21 cellular contexts compared by ENCODE assay signal in genomic region chr14:38074754-38075153, GRCh38.
A peak's percentile ranks its signal among the peaks of the same experiment; 100 is the strongest.
DNase-seq lines count a peak whose midpoint lies in the region; ATAC-seq and TF ChIP-seq lines count a peak whose summit lies in the region.
"Had no signal": no experiment of that assay in that cellular context is flagged by ENCODE, and none has a peak within 500 bp of the region (broad histone marks: within the 10 kb centered on the region; RNA-seq: fewer than 3 reads in every experiment).

No MANE protein-coding gene starts in this region.

- TF ChIP-seq RAD21 in SK-N-SH (IDR thresholded peaks at IDR 0.05; ENCODE audit: low read length), result no peak

- peaks cover 3% of the 10 kb centered on the region for H3K36me3 Mint-ChIP-seq in activated CD8-positive, alpha-beta memory T cell treated with anti-CD3 and anti-CD28 coated beads, Interleukin-2, amount 10 ng/mL, durations not matched to agents 7 days and 5 days
- H3K36me3 Mint-ChIP-seq in activated CD8-positive, alpha-beta T cell treated with anti-CD3 and anti-CD28 coated beads for 36 hours (ENCODE audit: low read depth), result no peaks in the 10 kb centered on the region
- H3K36me3 Mint-ChIP-seq in naive thymus-derived CD4-positive, alpha-beta T cell, result peaks cover 0 to 3% (median 0%) of the 10 kb centered on the region in 5 donors
- H3K36me3 Mint-ChIP-seq in Calu3 (ENCODE audit: insufficient read depth, unreplicated experiment), result no peaks in the 10 kb centered on the region
- H3K36me3 Mint-ChIP-seq: IgD-negative memory B cell had no signal

- peak overlapping the region; percentile 55 for H3K27ac ChIP-seq in naive thymus-derived CD4-positive, alpha-beta T cell (ENCODE audit: low read depth, low read length)
- no peak overlapping the region for H3K27ac ChIP-seq in SK-N-SH (ENCODE audit: low read depth in 2 of 2, low read length in 1 of 2)
- H3K27ac ChIP-seq: BLaER1, esophagus squamous epithelium, gastroesophageal sphincter, pancreas, right lobe of liver had no signal

- no peaks in the 10 kb centered on the region for H3K27me3 Mint-ChIP-seq in activated CD8-positive, alpha-beta memory T cell treated with anti-CD3 and anti-CD28 coated beads, Interleukin-2, amount 10 ng/mL, durations not matched to agents 7 days and 5 days
- H3K27me3 Mint-ChIP-seq in activated CD8-positive, alpha-beta T cell treated with anti-CD3 and anti-CD28 coated beads for 36 hours, result no peaks in the 10 kb centered on the region
- no peaks in the 10 kb centered on the region for H3K27me3 Mint-ChIP-seq in naive thymus-derived CD4-positive, alpha-beta T cell
- H3K27me3 Mint-ChIP-seq in Calu3 (ENCODE audit: unreplicated experiment), result no peaks in the 10 kb centered on the region
- H3K27me3 Mint-ChIP-seq: IgD-negative memory B cell had no signal

- H2AFZ ChIP-seq in SK-N-SH (ENCODE audit: low read depth), result no peak overlapping the region

- no peaks in the 10 kb centered on the region for H3K79me2 ChIP-seq in SK-N-SH (ENCODE audit: insufficient read depth)

- H3K27ac Mint-ChIP-seq in activated CD8-positive, alpha-beta memory T cell treated with anti-CD3 and anti-CD28 coated beads, Interleukin-2, amount 10 ng/mL, durations not matched to agents 7 days and 5 days, result peak overlapping the region; percentile 72
- peak overlapping the region; percentile 71 for H3K27ac Mint-ChIP-seq in activated CD8-positive, alpha-beta T cell treated with anti-CD3 and anti-CD28 coated beads for 36 hours
- peak overlapping the region in 8 of 9 donors; percentile 88 to 97 (median 94) for H3K27ac Mint-ChIP-seq in naive thymus-derived CD4-positive, alpha-beta T cell
- no peak overlapping the region for H3K27ac Mint-ChIP-seq in Calu3 (ENCODE audit: unreplicated experiment)
- H3K27ac Mint-ChIP-seq: T-helper 1 cell treated with Interleukin-12 subunit alpha and Interleukin-12 subunit beta and Interleukin-4 antibody, amounts not matched to agents 30 μg/mL and 1 μg/mL, for 36 hours had no signal

- 0% methylated on average over 2 of the region's 2 CpGs for WGBS in SK-N-SH (ENCODE audit: low lambda C conversion rate)

- H3K9ac ChIP-seq in SK-N-SH, result no peak overlapping the region
- H3K9ac ChIP-seq: BLaER1 had no signal

- peak overlapping the region; percentile 22 for H3K4me3 Mint-ChIP-seq in activated CD8-positive, alpha-beta memory T cell treated with anti-CD3 and anti-CD28 coated beads, Interleukin-2, amount 10 ng/mL, durations not matched to agents 7 days and 5 days
- no peak overlapping the region for H3K4me3 Mint-ChIP-seq in activated CD8-positive, alpha-beta T cell treated with anti-CD3 and anti-CD28 coated beads for 36 hours
- H3K4me3 Mint-ChIP-seq in naive thymus-derived CD4-positive, alpha-beta T cell, result peak overlapping the region; percentile 41 to 80 (median 64)
- H3K4me3 Mint-ChIP-seq in Calu3 (ENCODE audit: low read depth, unreplicated experiment), result no peak overlapping the region
- H3K4me3 Mint-ChIP-seq: IgD-negative memory B cell had no signal

- H3K36me3 ChIP-seq in naive thymus-derived CD4-positive, alpha-beta T cell (ENCODE audit: control insufficient read depth in 2 of 3, insufficient read depth in 3 of 3, low read length in 3 of 3), result no peaks in the 10 kb centered on the region
- H3K36me3 ChIP-seq in SK-N-SH (replicated peaks in 1 of 2; ENCODE audit: control insufficient read depth in 1 of 2, insufficient read depth in 2 of 2, low read length in 1 of 2), result no peaks in the 10 kb centered on the region
- H3K36me3 ChIP-seq: BLaER1, esophagus squamous epithelium, gastroesophageal sphincter, pancreas, right lobe of liver had no signal

- BruUV-seq in Calu3 (replicated peaks; lab: Mats Ljungman, UMichigan), result no TSS peak

- no peaks in the 10 kb centered on the region for H3K9me3 ChIP-seq in naive thymus-derived CD4-positive, alpha-beta T cell (ENCODE audit: control insufficient read depth in 2 of 3, low read length in 3 of 3)
- no peaks in the 10 kb centered on the region for H3K9me3 ChIP-seq in SK-N-SH
- H3K9me3 ChIP-seq: pancreas, right lobe of liver had no signal

- POLR2A ChIA-PET in activated CD8-positive, alpha-beta T cell treated with anti-CD3 and anti-CD28 coated beads for 36 hours (lab: Charles Lee), result no interaction called here
- POLR2A ChIA-PET in naive thymus-derived CD4-positive, alpha-beta T cell (lab: Charles Lee), result interaction anchor here (1.0 to 1.6 kb wide), 3 partner anchors 12 to 33 kb away, joined by 3 to 4 read pairs (median 4); no protein-coding TSS in a partner anchor
- POLR2A ChIA-PET in SK-N-SH (lab: Yijun Ruan, JAX), result no interaction called here

- no peaks in the 10 kb centered on the region for H4K20me1 ChIP-seq in SK-N-SH (ENCODE audit: insufficient read depth)
- H4K20me1 ChIP-seq: BLaER1 had no signal

- CTCF ChIA-PET in activated CD8-positive, alpha-beta memory T cell treated with anti-CD3 and anti-CD28 coated beads, Interleukin-2, amount 10 ng/mL, durations not matched to agents 7 days and 5 days (lab: Charles Lee), result no interaction called here
- CTCF ChIA-PET in activated CD8-positive, alpha-beta T cell treated with anti-CD3 and anti-CD28 coated beads for 36 hours (lab: Charles Lee), result no interaction called here
- CTCF ChIA-PET in naive thymus-derived CD4-positive, alpha-beta T cell (lab: Charles Lee), result no interaction called here
- CTCF ChIA-PET in SK-N-SH (lab: Yijun Ruan, JAX), result no interaction called here
- CTCF ChIA-PET in Calu3 (lab: Charles Lee), result no interaction called here

- H3K27me3 ChIP-seq in naive thymus-derived CD4-positive, alpha-beta T cell (ENCODE audit: control insufficient read depth in 2 of 2, insufficient read depth in 2 of 2, low read length in 2 of 2), result no peaks in the 10 kb centered on the region
- H3K27me3 ChIP-seq in SK-N-SH (ENCODE audit: insufficient read depth), result no peaks in the 10 kb centered on the region
- H3K27me3 ChIP-seq: BLaER1, esophagus squamous epithelium, gastroesophageal sphincter, pancreas, right lobe of liver had no signal

- intact Hi-C loops in activated CD8-positive, alpha-beta T cell treated with anti-CD3 and anti-CD28 coated beads for 36 hours (cut with micrococcal nuclease), result no loop called here
- intact Hi-C loops in naive thymus-derived CD4-positive, alpha-beta T cell (cut with micrococcal nuclease), result loop anchor here (1.0 to 10.0 kb wide), 6 partner anchors 9 to 1360 kb away; partner anchors contain the start of gene FBXO33 (in 1 of the 2)
- intact Hi-C loops in Calu3 (cut with micrococcal nuclease; ENCODE audit: unreplicated experiment), result no loop called here

- no peak overlapping the region for H3K4me3 ChIP-seq in Jurkat, Clone E6-1 (ENCODE audit: low read length)
- peak overlapping the region; percentile 30 for H3K4me3 ChIP-seq in naive thymus-derived CD4-positive, alpha-beta T cell (ENCODE audit: low read length)
- no peak overlapping the region for H3K4me3 ChIP-seq in SK-N-SH (ENCODE audit: low read depth in 2 of 2, low read length in 1 of 2)
- H3K4me3 ChIP-seq: BLaER1, esophagus squamous epithelium, gastroesophageal sphincter, pancreas, right lobe of liver had no signal

- ATAC-seq in activated CD8-positive, alpha-beta memory T cell treated with anti-CD3 and anti-CD28 coated beads, Interleukin-2, amount 10 ng/mL, durations not matched to agents 7 days and 5 days, result peak; percentile 31
- ATAC-seq in activated CD8-positive, alpha-beta T cell treated with anti-CD3 and anti-CD28 coated beads for 36 hours, result peak; percentile 38
- peak; percentile 70 for ATAC-seq in naive thymus-derived CD4-positive, alpha-beta T cell
- no peak for ATAC-seq in GM21528 (IDR thresholded peaks at IDR 0.05; ENCODE audit: low FRiP score, unreplicated experiment)
- ATAC-seq: gastroesophageal sphincter, Panc1, pancreas had no signal

- H3K9me3 Mint-ChIP-seq in activated CD8-positive, alpha-beta memory T cell treated with anti-CD3 and anti-CD28 coated beads, Interleukin-2, amount 10 ng/mL, durations not matched to agents 7 days and 5 days (ENCODE audit: low read depth), result peaks cover under 1% of the 10 kb centered on the region
- no peaks in the 10 kb centered on the region for H3K9me3 Mint-ChIP-seq in activated CD8-positive, alpha-beta T cell treated with anti-CD3 and anti-CD28 coated beads for 36 hours
- peaks cover 0 to 9% (median 5%) of the 10 kb centered on the region in 11 donors for H3K9me3 Mint-ChIP-seq in naive thymus-derived CD4-positive, alpha-beta T cell
- H3K9me3 Mint-ChIP-seq in Calu3 (ENCODE audit: low read depth, unreplicated experiment), result no peaks in the 10 kb centered on the region

- peaks cover 42% of the 10 kb centered on the region for H3K4me1 Mint-ChIP-seq in activated CD8-positive, alpha-beta memory T cell treated with anti-CD3 and anti-CD28 coated beads, Interleukin-2, amount 10 ng/mL, durations not matched to agents 7 days and 5 days
- H3K4me1 Mint-ChIP-seq in activated CD8-positive, alpha-beta T cell treated with anti-CD3 and anti-CD28 coated beads for 36 hours (ENCODE audit: low read depth), result peaks cover 63% of the 10 kb centered on the region
- H3K4me1 Mint-ChIP-seq in naive thymus-derived CD4-positive, alpha-beta T cell, result peaks cover 18 to 95% (median 83%) of the 10 kb centered on the region in 7 donors
- H3K4me1 Mint-ChIP-seq in Calu3 (ENCODE audit: low read depth, unreplicated experiment), result peaks cover 27% of the 10 kb centered on the region

- H3K9me2 ChIP-seq in SK-N-SH, result no peaks in the 10 kb centered on the region

- TF ChIP-seq EP300 in SK-N-SH (IDR thresholded peaks at IDR 0.05; ENCODE audit: borderline replicate concordance in 1 of 2, low read depth in 1 of 2, low read length in 1 of 2), result no peak

- H3K4me2 ChIP-seq in SK-N-SH, result no peak overlapping the region
- H3K4me2 ChIP-seq: BLaER1 had no signal

- no peaks in the 10 kb centered on the region for H3F3A ChIP-seq in SK-N-SH (replicated peaks; ENCODE audit: insufficient read depth)

- no peak for DNase-seq in activated CD8-positive, alpha-beta memory T cell treated with anti-CD3 and anti-CD28 coated beads, Interleukin-2, amount 10 ng/mL, durations not matched to agents 7 days and 5 days
- no peak for DNase-seq in activated CD8-positive, alpha-beta memory T cell treated with anti-CD3 and anti-CD28 coated beads, Interleukin-2, amount 50 U/mL, for 4 hours
- DNase-seq in Jurkat, Clone E6-1 (ENCODE audit: low read depth, low spot score), result peak; percentile 21
- no peak for DNase-seq in activated CD8-positive, alpha-beta T cell treated with anti-CD3 and anti-CD28 coated beads for 36 hours
- DNase-seq in naive thymus-derived CD4-positive, alpha-beta T cell, result peak in 7 of 9 donors; percentile 46 to 80 (median 74)
- no peak for DNase-seq in SK-N-SH
- DNase-seq in Calu3, result no peak
- DNase-seq: activated effector memory CD4-positive, alpha-beta T cell treated with Interleukin-2 at 50 U/mL for 16 hours; cerebellar nuclear complex; DMS 273 treated with DMSO at 0.1 percent for 48 hours; esophagus squamous epithelium; NCI-H187; NCI-H774; pancreas; right lobe of liver had no signal

- peaks cover 63 to 81% of the 10 kb centered on the region in 2 donors for H3K4me1 ChIP-seq in naive thymus-derived CD4-positive, alpha-beta T cell (ENCODE audit: control insufficient read depth in 2 of 2, insufficient read depth in 2 of 2, low read length in 2 of 2)
- no peaks in the 10 kb centered on the region for H3K4me1 ChIP-seq in SK-N-SH (ENCODE audit: control insufficient read depth in 1 of 2, insufficient read depth in 2 of 2, low read depth in 1 of 2, low read length in 1 of 2)
- H3K4me1 ChIP-seq: esophagus squamous epithelium, gastroesophageal sphincter, pancreas had no signal

- TF ChIP-seq CTCF in activated CD8-positive, alpha-beta T cell treated with anti-CD3 and anti-CD28 coated beads for 36 hours (IDR thresholded peaks at IDR 0.05), result no peak
- TF ChIP-seq CTCF in SK-N-SH (IDR thresholded peaks at IDR 0.05) (no peak), Calu3 (IDR thresholded peaks at IDR 0.05; ENCODE audit: unreplicated experiment) (no peak)

Comparison
In these comparisons a context has a peak if more than half of its experiments do, and no peak if none do; other contexts are left out.
1. DNase-seq: peak in Jurkat, Clone E6-1 (single experiment) and naive thymus-derived CD4-positive, alpha-beta T cell (7 of 9); none in activated CD8-positive, alpha-beta memory T cell treated with anti-CD3 and anti-CD28 coated beads, Interleukin-2, amount 10 ng/mL, durations not matched to agents 7 days and 5 days (single experiment), activated CD8-positive, alpha-beta memory T cell treated with anti-CD3 and anti-CD28 coated beads, Interleukin-2, amount 50 U/mL, for 4 hours (single experiment), activated CD8-positive, alpha-beta T cell treated with anti-CD3 and anti-CD28 coated beads for 36 hours (single experiment), SK-N-SH (single experiment) and Calu3 (single experiment).
2. H3K4me3 Mint-ChIP-seq: peak in activated CD8-positive, alpha-beta memory T cell treated with anti-CD3 and anti-CD28 coated beads, Interleukin-2, amount 10 ng/mL, durations not matched to agents 7 days and 5 days (single experiment) and naive thymus-derived CD4-positive, alpha-beta T cell (10 of 10); none in activated CD8-positive, alpha-beta T cell treated with anti-CD3 and anti-CD28 coated beads for 36 hours (single experiment) and Calu3 (single experiment).
3. intact Hi-C loops: an anchor here in naive thymus-derived CD4-positive, alpha-beta T cell (1.0 to 10.0 kb wide); none called in activated CD8-positive, alpha-beta T cell treated with anti-CD3 and anti-CD28 coated beads for 36 hours and Calu3.